In the genomic region with DNA sequence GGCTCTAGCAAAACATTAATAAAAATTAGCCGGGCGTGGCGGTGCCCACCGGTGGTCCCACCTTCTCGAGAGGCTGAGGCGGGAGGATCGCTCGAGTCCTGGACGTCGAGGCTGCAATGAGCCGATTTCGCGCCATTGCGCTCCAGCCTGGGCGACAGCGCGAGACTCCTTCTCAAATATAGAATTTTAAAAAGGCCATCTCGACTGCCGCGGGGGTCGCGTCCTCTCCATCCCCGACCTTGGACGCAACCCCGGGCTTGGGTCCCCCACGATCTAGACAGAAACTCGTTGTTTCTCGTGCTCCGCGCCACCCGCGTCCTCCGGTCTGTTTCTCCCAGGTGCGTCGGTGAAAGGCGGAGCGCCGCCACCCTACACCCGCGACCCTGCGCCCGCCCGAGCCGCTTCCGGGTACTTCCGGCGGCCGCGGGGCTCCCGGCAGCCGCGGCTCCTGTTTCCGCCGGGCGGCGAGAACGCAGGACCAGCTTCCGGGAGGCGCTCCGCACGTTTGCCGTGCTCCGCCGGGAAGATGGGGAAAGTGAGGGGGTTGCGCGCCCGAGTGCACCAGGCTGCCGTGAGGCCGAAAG, we compare ENCODE assay signal across 8 cellular contexts. TPM values are rescaled to one million over a fixed set of nuclear protein-coding genes. Genes with fewer than 3 reads are reported as not detected.
DNase-seq lines count a peak whose midpoint lies in the region; ATAC-seq and TF ChIP-seq lines count a peak whose summit lies in the region.

A gene with protein sequence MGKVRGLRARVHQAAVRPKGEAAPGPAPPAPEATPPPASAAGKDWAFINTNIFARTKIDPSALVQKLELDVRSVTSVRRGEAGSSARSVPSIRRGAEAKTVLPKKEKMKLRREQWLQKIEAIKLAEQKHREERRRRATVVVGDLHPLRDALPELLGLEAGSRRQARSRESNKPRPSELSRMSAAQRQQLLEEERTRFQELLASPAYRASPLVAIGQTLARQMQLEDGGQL (plus strand): TSS at position 498 of the 584 bp plus-strand sequence. CDS start 29 bp downstream, at position 527.

- peak; percentile 73 for ATAC-seq in GM18505 (IDR thresholded peaks at IDR 0.05; ENCODE audit: unreplicated experiment)
- ATAC-seq in HG03095 (IDR thresholded peaks at IDR 0.05; ENCODE audit: unreplicated experiment), result peak; percentile 67
- ATAC-seq in activated CD4-positive, alpha-beta T cell treated with anti-CD3 and anti-CD28 coated beads for 36 hours, result peak; percentile 96

- POLR2A ChIA-PET in activated CD4-positive, alpha-beta T cell treated with anti-CD3 and anti-CD28 coated beads for 36 hours (lab: Charles Lee), result interaction anchor here (0.6 to 1.0 kb wide), 2 partner anchors 19 to 226 kb away, joined by 3 read pairs; a partner anchor contains a TSS

- peak within 1 kb of the TSS; percentile 55 for H3K27ac ChIP-seq in 22Rv1

- intact Hi-C loops in activated CD4-positive, alpha-beta T cell treated with anti-CD3 and anti-CD28 coated beads for 36 hours (cut with DNase I, micrococcal nuclease), result loop anchor here in 1 of 2 experiments (1.0 to 5.0 kb wide), 5 partner anchors 28 to 348 kb away; a partner anchor contains a TSS

- H3K27ac Mint-ChIP-seq in activated CD4-positive, alpha-beta T cell treated with anti-CD3 and anti-CD28 coated beads for 36 hours, result peak within 1 kb of the TSS; percentile 86
- peak within 1 kb of the TSS; percentile 70 for H3K27ac Mint-ChIP-seq in chondrocyte (ENCODE audit: unreplicated experiment)

- H3K36me3 Mint-ChIP-seq in activated CD4-positive, alpha-beta T cell treated with anti-CD3 and anti-CD28 coated beads for 36 hours (ENCODE audit: low read depth), result peaks cover 28% of the 10 kb centered on the region
- peaks cover 11% of the 10 kb centered on the region for H3K36me3 Mint-ChIP-seq in chondrocyte (ENCODE audit: low read depth)

- peaks cover 37% of the 10 kb centered on the region for H3K4me1 Mint-ChIP-seq in activated CD4-positive, alpha-beta T cell treated with anti-CD3 and anti-CD28 coated beads for 36 hours
- peaks cover 27% of the 10 kb centered on the region for H3K4me1 Mint-ChIP-seq in chondrocyte (ENCODE audit: low read depth)

- peak; percentile 33 for DNase-seq in NCI-H446 treated with DMSO at 0.1 percent for 48 hours (lab: John Stamatoyannopoulos, UW)
- peak; percentile 91 for DNase-seq in activated CD4-positive, alpha-beta T cell treated with anti-CD3 and anti-CD28 coated beads for 36 hours
- DNase-seq in chondrocyte (ENCODE audit: low spot score), result peak; percentile 93
- peak; percentile 86 for DNase-seq in kidney tubule cell (ENCODE audit: low spot score)
- peak; percentile 56 to 75 (median 70) for DNase-seq in stimulated activated CD4-positive, alpha-beta T cell treated with anti-CD3 and anti-CD28 coated beads, Interleukin-1b, Interleukin-23, amount 100 ng/mL, for 24 hours (ENCODE audit: low read depth in 4 of 4, low spot score in 1 of 4)

- no peaks in the 10 kb centered on the region for H3K9me3 Mint-ChIP-seq in activated CD4-positive, alpha-beta T cell treated with anti-CD3 and anti-CD28 coated beads for 36 hours (ENCODE audit: low read depth)
- H3K9me3 Mint-ChIP-seq in chondrocyte (ENCODE audit: low read depth), result no peaks in the 10 kb centered on the region

- no peak for TF ChIP-seq CTCF in 22Rv1 (IDR thresholded peaks at IDR 0.05)
- no peak for TF ChIP-seq CTCF in chondrocyte (IDR thresholded peaks at IDR 0.05)

- TF ChIP-seq POLR2A in GM18505 (IDR thresholded peaks at IDR 0.05; ENCODE audit: borderline replicate concordance, extremely low read depth, insufficient read depth, insufficient read length), result peak; percentile 78

- no peaks in the 10 kb centered on the region for H3K27me3 Mint-ChIP-seq in activated CD4-positive, alpha-beta T cell treated with anti-CD3 and anti-CD28 coated beads for 36 hours
- H3K27me3 Mint-ChIP-seq in chondrocyte (ENCODE audit: low read depth), result peaks cover 9% of the 10 kb centered on the region

- CTCF ChIA-PET in activated CD4-positive, alpha-beta T cell treated with anti-CD3 and anti-CD28 coated beads for 36 hours (lab: Charles Lee), result interaction anchor here (0.6 to 7.7 kb wide), 7 partner anchors 9 to 829 kb away, joined by 3 to 58 read pairs (median 4); no protein-coding TSS in a partner anchor

- peak within 1 kb of the TSS; percentile 88 for H3K4me3 Mint-ChIP-seq in activated CD4-positive, alpha-beta T cell treated with anti-CD3 and anti-CD28 coated beads for 36 hours
- H3K4me3 Mint-ChIP-seq in chondrocyte (ENCODE audit: unreplicated experiment), result peak within 1 kb of the TSS; percentile 84

RNA-seq across cellular contexts. Expression of the gene that starts here (rescaled TPM):
- 10 to 100 TPM; 60.8 to 68.8 TPM for total RNA-seq in activated CD4-positive, alpha-beta T cell treated with anti-CD3 and anti-CD28 coated beads for 36 hours
- 20.4 to 27.4 TPM (median 24.0 TPM) in 3 replicates for total RNA-seq in chondrocyte

Comparison
In these comparisons a context has a peak if more than half of its experiments do, and no peak if none do; other contexts are left out.
1. Peak in every context shown above with its lines: DNase-seq, ATAC-seq and H3K27ac ChIP-seq.
2. DNase-seq: peak in every context shown above with its lines; median percentile 93 in chondrocyte; 91 in activated CD4-positive, alpha-beta T cell treated with anti-CD3 and anti-CD28 coated beads for 36 hours; 86 in kidney tubule cell; 70 in stimulated activated CD4-positive, alpha-beta T cell treated with anti-CD3 and anti-CD28 coated beads, Interleukin-1b, Interleukin-23, amount 100 ng/mL, for 24 hours; 33 in NCI-H446 treated with DMSO at 0.1 percent for 48 hours.